In genomic region chr17:16328997-16329396, GRCh38 we compare ENCODE assay signal across 13 cellular contexts. TPM values are rescaled to one million over a fixed set of nuclear protein-coding genes. Genes with fewer than 3 reads are reported as not detected.
DNase-seq lines count a peak whose midpoint lies in the region; ATAC-seq and TF ChIP-seq lines count a peak whose summit lies in the region.
"Had no signal": no experiment of that assay in that cellular context is flagged by ENCODE, and none has a peak within 500 bp of the region (broad histone marks: within the 10 kb centered on the region; RNA-seq: fewer than 3 reads in every experiment).

No MANE protein-coding gene starts in this region.

- H3K36me3 ChIP-seq in ACC112 (ENCODE audit: insufficient read depth, low read length): no peaks in the 10 kb centered on the region
- H3K36me3 ChIP-seq in H7 (replicated peaks; ENCODE audit: control insufficient read depth, insufficient read depth, low read length): peaks cover 6% of the 10 kb centered on the region
- peaks cover 8 to 11% of the 10 kb centered on the region in 2 experiments for H3K36me3 ChIP-seq in SK-N-SH (replicated peaks in 1 of 2; ENCODE audit: control insufficient read depth in 1 of 2, insufficient read depth in 2 of 2, low read length in 1 of 2)

- ATAC-seq in left colon: peak; percentile 35
- ATAC-seq in HG02885 (IDR thresholded peaks at IDR 0.05; ENCODE audit: poor library complexity, unreplicated experiment): no peak
- ATAC-seq: stimulated activated naive CD8-positive, alpha-beta T cell treated with anti-CD3 and anti-CD28 coated beads, Interleukin-15, Interleukin-2, amounts not matched to agents 100 U/mL and 50 U/mL, for 24 hours had no signal

- WGBS in SK-N-SH (ENCODE audit: low lambda C conversion rate): 33% methylated on average over 1 of the region's 1 CpG

- no peaks in the 10 kb centered on the region for H3K9me2 ChIP-seq in SK-N-SH

- no peaks in the 10 kb centered on the region for H4K20me1 ChIP-seq in SK-N-SH (ENCODE audit: insufficient read depth)

- CTCF ChIA-PET in SK-N-SH (lab: Yijun Ruan, JAX): no interaction called here

- no peak for TF ChIP-seq EP300 in SK-N-SH (IDR thresholded peaks at IDR 0.05; ENCODE audit: borderline replicate concordance in 1 of 2, low read depth in 1 of 2, low read length in 1 of 2)

- intact Hi-C loops in left colon (cut with DNase I, micrococcal nuclease): no loop called here

- TF ChIP-seq RAD21 in SK-N-SH (IDR thresholded peaks at IDR 0.05; ENCODE audit: low read length): no peak

- peak; percentile 23 for TF ChIP-seq CTCF in SK-N-SH (IDR thresholded peaks at IDR 0.05)

- H3K9ac ChIP-seq in SK-N-SH: no peak overlapping the region

- H3K9me3 ChIP-seq in SK-N-SH: no peaks in the 10 kb centered on the region

- POLR2A ChIA-PET in SK-N-SH (lab: Yijun Ruan, JAX): no interaction called here

- H3F3A ChIP-seq in SK-N-SH (replicated peaks; ENCODE audit: insufficient read depth): peaks cover 7% of the 10 kb centered on the region

- H3K4me2 ChIP-seq in SK-N-SH: peak overlapping the region; percentile 9; the same call in 1 of the 2 replicates

- H3K27ac ChIP-seq in ACC112 (ENCODE audit: low read depth, low read length): no peak overlapping the region
- no peak overlapping the region for H3K27ac ChIP-seq in SK-N-SH (ENCODE audit: low read depth in 2 of 2, low read length in 1 of 2)
- H3K27ac ChIP-seq: C4-2B had no signal

- H3K4me3 ChIP-seq in ACC112 (ENCODE audit: low read depth, low read length) (peak overlapping the region; percentile 67), H7 (ENCODE audit: insufficient read depth, low read depth, low read length) (no peak overlapping the region), SK-N-SH (ENCODE audit: low read depth in 2 of 2, low read length in 1 of 2) (no peak overlapping the region)

- DNase-seq in H7 (peak; percentile 47), SK-N-SH (no peak), left colon (no peak), HPDE6-E6E7 (ENCODE audit: extremely low spot score) (no peak), NCI-H526 treated with DMSO at 0.1 percent for 48 hours (lab: John Stamatoyannopoulos, UW) (no peak), COR-L47 (lab: John Stamatoyannopoulos, UW) (no peak)
- DNase-seq: activated T-cell treated with anti-CD3 and anti-CD28 coated beads, Interleukin-2, amount 50 U/mL, for 1 hour; central memory CD4-positive, alpha-beta T cell; stimulated activated naive CD8-positive, alpha-beta T cell treated with anti-CD3 and anti-CD28 coated beads, Interleukin-15, Interleukin-2, amounts not matched to agents 100 U/mL and 50 U/mL, for 24 hours; T1000 had no signal

- H3K4me1 ChIP-seq in ACC112 (ENCODE audit: control insufficient read depth, insufficient read depth, low read length, unreplicated experiment) (peaks cover 13% of the 10 kb centered on the region), SK-N-SH (ENCODE audit: control insufficient read depth in 1 of 2, insufficient read depth in 2 of 2, low read depth in 1 of 2, low read length in 1 of 2) (peaks cover 0 to 9% of the 10 kb centered on the region in 2 experiments; a peak in 1 of 4 replicates)

- H3K79me2 ChIP-seq in ACC112 (ENCODE audit: control insufficient read depth, insufficient read depth, low read length, unreplicated experiment) (no peaks in the 10 kb centered on the region), SK-N-SH (ENCODE audit: insufficient read depth) (no peaks in the 10 kb centered on the region)

- no peaks in the 10 kb centered on the region for H3K27me3 ChIP-seq in ACC112 (ENCODE audit: insufficient read depth, low read length)
- no peaks in the 10 kb centered on the region for H3K27me3 ChIP-seq in H7 (ENCODE audit: control insufficient read depth, insufficient read depth, low read length)
- H3K27me3 ChIP-seq in SK-N-SH (ENCODE audit: insufficient read depth): no peaks in the 10 kb centered on the region

- H2AFZ ChIP-seq in ACC112 (ENCODE audit: low read length, unreplicated experiment) (no peak overlapping the region), SK-N-SH (ENCODE audit: low read depth) (no peak overlapping the region)

TF ChIP-seq in SK-N-SH, 30 proteins besides CTCF, POLR2A, EP300 and RAD21:
- TF ChIP-seq MXI1 (IDR thresholded peaks at IDR 0.05; ENCODE audit: low read depth, low read length) (no peak), IRF3 (IDR thresholded peaks at IDR 0.05; ENCODE audit: low read depth, low read length) (no peak), RFX5 (IDR thresholded peaks at IDR 0.05; ENCODE audit: low read length) (no peak), NRF1 (IDR thresholded peaks at IDR 0.05; ENCODE audit: low read depth, low read length) (no peak), TCF12 (IDR thresholded peaks at IDR 0.05) (no peak), FOXM1 (IDR thresholded peaks at IDR 0.05; ENCODE audit: low read depth) (no peak), ZBTB33 (IDR thresholded peaks at IDR 0.05; ENCODE audit: borderline replicate concordance, low read depth) (no peak), PBX3 (IDR thresholded peaks at IDR 0.05) (no peak), GABPA (IDR thresholded peaks at IDR 0.05; ENCODE audit: low read depth) (no peak), TAF1 (IDR thresholded peaks at IDR 0.05; ENCODE audit: borderline replicate concordance, low read depth, low read length) (no peak)
- TF ChIP-seq, protein P1, sequence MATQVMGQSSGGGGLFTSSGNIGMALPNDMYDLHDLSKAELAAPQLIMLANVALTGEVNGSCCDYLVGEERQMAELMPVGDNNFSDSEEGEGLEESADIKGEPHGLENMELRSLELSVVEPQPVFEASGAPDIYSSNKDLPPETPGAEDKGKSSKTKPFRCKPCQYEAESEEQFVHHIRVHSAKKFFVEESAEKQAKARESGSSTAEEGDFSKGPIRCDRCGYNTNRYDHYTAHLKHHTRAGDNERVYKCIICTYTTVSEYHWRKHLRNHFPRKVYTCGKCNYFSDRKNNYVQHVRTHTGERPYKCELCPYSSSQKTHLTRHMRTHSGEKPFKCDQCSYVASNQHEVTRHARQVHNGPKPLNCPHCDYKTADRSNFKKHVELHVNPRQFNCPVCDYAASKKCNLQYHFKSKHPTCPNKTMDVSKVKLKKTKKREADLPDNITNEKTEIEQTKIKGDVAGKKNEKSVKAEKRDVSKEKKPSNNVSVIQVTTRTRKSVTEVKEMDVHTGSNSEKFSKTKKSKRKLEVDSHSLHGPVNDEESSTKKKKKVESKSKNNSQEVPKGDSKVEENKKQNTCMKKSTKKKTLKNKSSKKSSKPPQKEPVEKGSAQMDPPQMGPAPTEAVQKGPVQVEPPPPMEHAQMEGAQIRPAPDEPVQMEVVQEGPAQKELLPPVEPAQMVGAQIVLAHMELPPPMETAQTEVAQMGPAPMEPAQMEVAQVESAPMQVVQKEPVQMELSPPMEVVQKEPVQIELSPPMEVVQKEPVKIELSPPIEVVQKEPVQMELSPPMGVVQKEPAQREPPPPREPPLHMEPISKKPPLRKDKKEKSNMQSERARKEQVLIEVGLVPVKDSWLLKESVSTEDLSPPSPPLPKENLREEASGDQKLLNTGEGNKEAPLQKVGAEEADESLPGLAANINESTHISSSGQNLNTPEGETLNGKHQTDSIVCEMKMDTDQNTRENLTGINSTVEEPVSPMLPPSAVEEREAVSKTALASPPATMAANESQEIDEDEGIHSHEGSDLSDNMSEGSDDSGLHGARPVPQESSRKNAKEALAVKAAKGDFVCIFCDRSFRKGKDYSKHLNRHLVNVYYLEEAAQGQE (IDR thresholded peaks at IDR 0.05; ENCODE audit: low read depth, low read length): no peak

RNA-seq across cellular contexts. Expression of gene CENPV, which starts 24.3 kb away (rescaled TPM):
- 135 and 159 TPM in 2 replicates for total RNA-seq in H7 (2014; rRNA removed; shearing (Covaris generic))
- polyA plus RNA-seq in SK-N-SH (2012; rRNA removed): 92.3 and 97.7 TPM in 2 replicates
- 90.2 and 92.4 TPM in 2 replicates for polyA plus RNA-seq in SK-N-SH (2012; cell fraction: cytosol; rRNA removed)
- 130 and 200 TPM in 2 replicates for polyA plus RNA-seq in SK-N-SH (2012; cell fraction: nucleus; rRNA removed)
- 10 to 100 TPM; 44.5 to 62.3 TPM for total RNA-seq in left colon

RNA-seq across cellular contexts. Expression of gene UBB, which starts 51.9 kb away (rescaled TPM):
- total RNA-seq in H7 (2014; rRNA removed; shearing (Covaris generic)): 1,890 and 2,261 TPM in 2 replicates
- polyA plus RNA-seq in SK-N-SH (2012; rRNA removed): 2,465 and 2,693 TPM in 2 replicates
- polyA plus RNA-seq in SK-N-SH (2012; cell fraction: cytosol; rRNA removed): 2,233 and 2,530 TPM in 2 replicates
- 1,335 and 1,473 TPM in 2 replicates for polyA plus RNA-seq in SK-N-SH (2012; cell fraction: nucleus; rRNA removed)
- total RNA-seq in left colon: 1,000 to 10,000 TPM; 1,117 to 1,930 TPM
